In genomic region chr13:24194447-24194846, GRCh38 we compare ENCODE assay signal across 2 cellular contexts.
TF ChIP-seq lines count a peak whose summit lies in the region.

No MANE protein-coding gene starts in this region.

TF ChIP-seq in liver, 16 proteins besides CTCF, POLR2A, EP300 and RAD21:
- TF ChIP-seq FOXA2 (IDR thresholded peaks at IDR 0.05) (no peak), HNF4A (conservative IDR thresholded peaks at IDR 0.05) (no peak), RXRA (IDR thresholded peaks at IDR 0.05) (no peak), HNF4G (IDR thresholded peaks at IDR 0.05) (no peak), ATF3 (IDR thresholded peaks at IDR 0.05) (no peak), YY1 (IDR thresholded peaks at IDR 0.05) (no peak), GABPA (IDR thresholded peaks at IDR 0.05 in 1 of 2, conservative IDR thresholded peaks at IDR 0.05 in 1 of 2) (no peak), REST (IDR thresholded peaks at IDR 0.05) (no peak), EGR1 (IDR thresholded peaks at IDR 0.05; ENCODE audit: low read depth in 2 of 2) (no peak), ZBTB33 (IDR thresholded peaks at IDR 0.05) (no peak), TAF1 (conservative IDR thresholded peaks at IDR 0.05) (no peak), SP1 (IDR thresholded peaks at IDR 0.05) (no peak), FOXA1 (IDR thresholded peaks at IDR 0.05) (no peak), NR2F2 (IDR thresholded peaks at IDR 0.05) (no peak), JUND (IDR thresholded peaks at IDR 0.05) (no peak), MAX (IDR thresholded peaks at IDR 0.05) (no peak)

TF ChIP-seq in HepG2, 621 proteins besides CTCF, POLR2A, EP300 and RAD21:
- TF ChIP-seq ZNF354B (CRISPR knock-in tag; IDR thresholded peaks at IDR 0.05), result no peak
- no peak for TF ChIP-seq ZNF567 (CRISPR knock-in tag; IDR thresholded peaks at IDR 0.05; ENCODE audit: borderline replicate concordance)
